Comparison of ENCODE assay signal across 9 cellular contexts in the genomic region with DNA sequence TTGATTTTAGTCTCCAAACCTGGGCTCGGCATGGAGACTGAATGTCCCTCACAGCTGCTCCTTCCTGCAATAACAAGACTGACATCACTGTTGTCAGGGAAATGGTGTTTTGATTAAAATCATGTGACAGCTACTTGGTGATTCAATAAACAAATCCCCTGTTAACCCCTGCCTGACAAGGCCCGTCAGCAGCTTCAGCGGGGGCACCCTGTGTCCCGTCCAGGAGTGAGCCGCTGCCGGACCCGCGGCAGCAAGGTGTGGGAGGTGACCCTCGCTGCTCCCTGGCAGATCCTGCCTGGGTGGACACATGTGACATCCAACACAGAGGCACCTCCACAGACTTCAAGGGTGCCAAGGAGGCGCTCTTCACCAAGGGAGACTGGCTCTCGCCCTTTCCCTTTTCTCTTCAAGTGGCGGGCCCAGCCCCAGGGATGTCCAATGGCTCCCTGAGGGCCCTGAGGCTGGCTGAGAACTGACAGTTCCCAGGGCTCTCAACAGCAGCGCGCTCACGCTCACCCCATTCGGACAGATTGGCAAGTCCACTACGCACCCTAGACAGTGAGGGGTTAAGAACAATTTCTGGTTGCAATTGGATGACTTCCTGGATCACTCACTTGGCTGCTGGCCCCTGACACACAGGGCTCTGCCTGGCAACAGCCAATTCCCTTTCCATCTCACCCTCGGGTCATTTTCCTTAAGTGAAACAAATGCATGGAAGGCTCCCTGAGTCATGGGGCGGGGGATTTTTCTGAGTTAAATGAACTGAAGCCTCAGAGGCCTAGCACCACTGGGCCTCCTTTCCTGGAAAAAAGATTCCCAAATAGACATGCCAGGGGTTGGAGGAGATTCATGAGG. TPM values are rescaled to one million over a fixed set of nuclear protein-coding genes. Genes with fewer than 3 reads are reported as not detected.
DNase-seq lines count a peak whose midpoint lies in the region; ATAC-seq, FAIRE-seq and TF ChIP-seq lines count a peak whose summit lies in the region.
"Had no signal": no experiment of that assay in that cellular context is flagged by ENCODE, and none has a peak within 500 bp of the region (broad histone marks: within the 10 kb centered on the region; RNA-seq: fewer than 3 reads in every experiment).

No MANE protein-coding gene starts in this region.

- DNase-seq in NCI-H1436 (lab: John Stamatoyannopoulos, UW) (peak; percentile 64), NCI-H1436 treated with DMSO at 0.1 percent for 48 hours (lab: John Stamatoyannopoulos, UW) (no peak), RCC 7860 (ENCODE audit: low spot score) (peak; percentile 91), epidermal melanocyte (ENCODE audit: insufficient read length, low spot score) (peak; percentile 93), middle frontal gyrus (ENCODE audit: extremely low spot score, low spot score) (peak; percentile 84), upper lobe of right lung (no peak), cortex of kidney (lab: John Stamatoyannopoulos, UW) (no peak), UCSD-AML1 (lab: John Stamatoyannopoulos, UW; ENCODE audit: unreplicated experiment) (no peak)

- peak overlapping the region; percentile 97 for H3K27ac ChIP-seq in upper lobe of right lung
- H3K27ac ChIP-seq: 22Rv1 had no signal

- peak overlapping the region; percentile 39 for H3K4me3 ChIP-seq in upper lobe of right lung

- peaks cover 1% of the 10 kb centered on the region for H3K36me3 ChIP-seq in upper lobe of right lung

- intact Hi-C loops in upper lobe of right lung (cut with DNase I) = no loop called here

- peak; percentile 91 for FAIRE-seq in RCC 7860 (lab: Jason Lieb, UNC)

- H3K27me3 ChIP-seq in upper lobe of right lung = no peaks in the 10 kb centered on the region

- TF ChIP-seq CTCF in upper lobe of right lung (IDR thresholded peaks at IDR 0.05) = no peak

- H3K9me3 ChIP-seq in upper lobe of right lung = no peaks in the 10 kb centered on the region

- ATAC-seq in upper lobe of right lung = peak; percentile 63

- peaks cover 64% of the 10 kb centered on the region for H3K4me1 ChIP-seq in upper lobe of right lung

RNA-seq across cellular contexts. Expression of a gene that starts 30.7 kb away (rescaled TPM):
- total RNA-seq in upper lobe of right lung = 26.7 TPM

Comparison
In these comparisons a context has a peak if more than half of its experiments do, and no peak if none do; other contexts are left out.
1. DNase-seq: peak in NCI-H1436 (single experiment), RCC 7860 (single experiment), epidermal melanocyte (single experiment) and middle frontal gyrus (single experiment); none in NCI-H1436 treated with DMSO at 0.1 percent for 48 hours (single experiment), upper lobe of right lung (single experiment), cortex of kidney (single experiment) and UCSD-AML1 (single experiment).